ENCODE assay signal across 22 cellular contexts in the genomic region with DNA sequence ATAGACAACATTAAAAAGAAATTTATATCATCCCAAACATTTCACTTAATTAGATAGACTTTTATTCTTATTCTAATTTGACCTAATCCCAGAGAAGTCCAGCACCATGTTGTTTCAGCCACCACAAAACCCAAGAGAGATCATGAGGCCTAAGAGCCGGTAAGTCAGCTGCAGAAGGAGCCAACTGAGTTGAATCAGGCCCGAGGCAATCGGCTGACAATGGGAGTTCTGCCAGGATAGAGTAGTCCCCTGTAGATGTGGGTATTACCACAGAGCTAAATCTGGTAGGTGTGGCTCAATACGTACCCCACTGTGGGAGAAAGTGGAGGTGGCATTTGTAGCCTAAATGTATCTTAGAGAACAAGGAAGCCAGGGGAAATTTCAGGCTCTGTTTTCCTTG.
"Had no signal": no experiment of that assay in that cellular context is flagged by ENCODE, and none has a peak within 500 bp of the region (broad histone marks: within the 10 kb centered on the region; RNA-seq: fewer than 3 reads in every experiment).

No MANE protein-coding gene starts in this region.

- H3K4me3 ChIP-seq: SJCRH30, SK-N-MC had no signal

- H3K27ac ChIP-seq: RWPE1, SJCRH30, SK-N-MC had no signal

- H3K9me3 ChIP-seq: SJCRH30 had no signal

- H3K27me3 ChIP-seq: SJCRH30 had no signal

- ATAC-seq: Panc1, PC-3 had no signal

- H3K36me3 ChIP-seq: SJCRH30 had no signal

- DNase-seq: KBM-7; MV-4-11; NCI-H1048; NCI-H1105; NCI-H1417; NCI-H1436 treated with DMSO at 0.1 percent for 48 hours; NCI-H1694; NCI-H187 treated with DMSO at 0.1 percent for 48 hours; NCI-H2029 treated with DMSO at 0.1 percent for 48 hours; NCI-H2171 treated with DMSO at 0.1 percent for 48 hours; NCI-H345; NCI-H446 treated with DMSO at 0.1 percent for 48 hours; NCI-H510A treated with DMSO at 0.1 percent for 48 hours; NCI-H526; NCI-H748 treated with DMSO at 0.1 percent for 48 hours; NK-92 treated with Interleukin-12 subunit alpha and Interleukin-12 subunit beta, amount 100 ng/mL, for 24 hours; PC-3; SHP77 treated with DMSO at 0.1 percent for 48 hours; SJCRH30 had no signal

- H3K4me1 ChIP-seq: SJCRH30 had no signal
